8 cellular contexts compared by ENCODE assay signal in the genomic region with DNA sequence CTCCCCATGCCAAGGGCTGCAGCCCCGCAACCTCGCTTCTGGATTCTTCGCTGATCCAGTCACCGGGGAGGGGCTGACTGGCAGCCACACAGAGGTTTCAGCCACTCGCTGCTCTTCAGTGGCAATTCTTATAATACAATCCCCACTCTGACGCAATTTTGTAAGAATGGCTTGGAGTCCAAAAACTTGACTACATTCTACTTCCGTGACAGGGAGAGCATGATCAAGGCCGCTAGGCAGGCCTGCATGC. TPM values are rescaled to one million over a fixed set of nuclear protein-coding genes. Genes with fewer than 3 reads are reported as not detected.
DNase-seq lines count a peak whose midpoint lies in the region; TF ChIP-seq lines count a peak whose summit lies in the region.

No MANE protein-coding gene starts in this region.

- H3K4me3 Mint-ChIP-seq in neural progenitor cell: peak overlapping the region; percentile 78

- H4K20me1 ChIP-seq in OCI-LY7 (ENCODE audit: insufficient read depth, low read length): no peaks in the 10 kb centered on the region
- no peaks in the 10 kb centered on the region for H4K20me1 ChIP-seq in neural progenitor cell (ENCODE audit: low read depth)

- H3K36me3 ChIP-seq in BE2C: peaks cover 8% of the 10 kb centered on the region; the same call in 1 of the 2 replicates
- peaks cover 6% of the 10 kb centered on the region; the same call in 1 of the 2 replicates for H3K36me3 ChIP-seq in OCI-LY7 (ENCODE audit: insufficient read depth, low read length)
- H3K36me3 ChIP-seq in neural progenitor cell: no peaks in the 10 kb centered on the region

- CTCF ChIA-PET in OCI-LY7 (lab: Charles Lee; ENCODE audit: unreplicated experiment): no interaction called here

- H3K9ac ChIP-seq in neural progenitor cell: no peak overlapping the region

- no peaks in the 10 kb centered on the region for H3K27me3 Mint-ChIP-seq in neural progenitor cell (ENCODE audit: insufficient read depth, low read depth)

- peak overlapping the region; percentile 96 for H3K4me3 ChIP-seq in BE2C (ENCODE audit: low read depth, low read length)
- no peak overlapping the region for H3K4me3 ChIP-seq in OCI-LY7 (ENCODE audit: low read depth, low read length, poor library complexity, severe bottlenecking)
- no peak overlapping the region for H3K4me3 ChIP-seq in epithelial cell of esophagus (ENCODE audit: low read length)
- H3K4me3 ChIP-seq in neural progenitor cell: peak overlapping the region; percentile 80

- H3F3A ChIP-seq in neural progenitor cell (ENCODE audit: low read depth): peaks cover 11% of the 10 kb centered on the region

- H2AFZ ChIP-seq in OCI-LY7 (ENCODE audit: low read length): peak overlapping the region; percentile 93; the same call in 1 of the 2 replicates
- H2AFZ ChIP-seq in neural progenitor cell (replicated peaks): no peak overlapping the region

- intact Hi-C loops in OCI-LY7 (cut with micrococcal nuclease; ENCODE audit: unreplicated experiment): loop anchor here (1.0 to 5.0 kb wide), 4 partner anchors 15 to 224 kb away; partner anchors contain the start of genes PPM1F and YPEL1

- H3K4me1 Mint-ChIP-seq in neural progenitor cell: peaks cover 29% of the 10 kb centered on the region

- peaks cover 4% of the 10 kb centered on the region for H3K36me3 Mint-ChIP-seq in neural progenitor cell

- H3K4me2 ChIP-seq in OCI-LY7 (ENCODE audit: low read length) (peak overlapping the region; percentile 86), neural progenitor cell (peak overlapping the region; percentile 99)

- no peak for TF ChIP-seq CTCF in BE2C (IDR thresholded peaks at IDR 0.05; ENCODE audit: low read depth, low read length)
- TF ChIP-seq CTCF in OCI-LY7 (conservative IDR thresholded peaks at IDR 0.05; ENCODE audit: low read length): no peak
- no peak for TF ChIP-seq CTCF in epithelial cell of esophagus (IDR thresholded peaks at IDR 0.05; ENCODE audit: insufficient read depth, low read depth, low read length, missing control alignments)
- no peak for TF ChIP-seq CTCF in neural progenitor cell (IDR thresholded peaks at IDR 0.05)

- H3K27me3 ChIP-seq in BE2C: no peaks in the 10 kb centered on the region
- no peaks in the 10 kb centered on the region for H3K27me3 ChIP-seq in neural progenitor cell

- no peaks in the 10 kb centered on the region for H3K9me2 ChIP-seq in OCI-LY7 (ENCODE audit: insufficient read depth, low read length)

- no TSS peak for BruUV-seq in OCI-LY7 (replicated peaks; lab: Mats Ljungman, UMichigan)

- 0 out of 2 replicates have a peak, but pooled peaks cover 3% of the 10 kb centered on the region for H3K4me1 ChIP-seq in BE2C
- H3K4me1 ChIP-seq in OCI-LY7 (ENCODE audit: insufficient read depth, low read length, poor library complexity, severe bottlenecking): peaks cover 27% of the 10 kb centered on the region
- no peaks in the 10 kb centered on the region for H3K4me1 ChIP-seq in neural progenitor cell

- H3K27ac Mint-ChIP-seq in neural progenitor cell: peak overlapping the region; percentile 83

- H3K79me2 ChIP-seq in OCI-LY7 (ENCODE audit: insufficient read depth, low read depth, low read length): no peaks in the 10 kb centered on the region
- H3K79me2 ChIP-seq in neural progenitor cell (ENCODE audit: low read depth): no peaks in the 10 kb centered on the region

- H3K9me3 Mint-ChIP-seq in neural progenitor cell: no peaks in the 10 kb centered on the region

- H3K9me3 ChIP-seq in BE2C (no peaks in the 10 kb centered on the region), OCI-LY7 (ENCODE audit: low read length) (no peaks in the 10 kb centered on the region), neural progenitor cell (ENCODE audit: low read depth) (no peaks in the 10 kb centered on the region)

- H3K27ac ChIP-seq in OCI-LY7 (ENCODE audit: low read depth, low read length, poor library complexity, severe bottlenecking): no peak overlapping the region
- H3K27ac ChIP-seq in neural progenitor cell: no peak overlapping the region

- POLR2A ChIA-PET in OCI-LY7 (lab: Charles Lee): interaction anchor here (0.8 kb wide), 1 partner anchor 202 kb away, joined by 3 read pairs; no protein-coding TSS in a partner anchor

- no peak for DNase-seq in BE2C
- DNase-seq in OCI-LY7 (ENCODE audit: low spot score): no peak
- DNase-seq in epithelial cell of esophagus (ENCODE audit: low read depth): peak; percentile 89
- no peak for DNase-seq in neural progenitor cell (ENCODE audit: low spot score)
- no peak for DNase-seq in NCI-H1092 (lab: John Stamatoyannopoulos, UW)
- no peak for DNase-seq in NCI-H748 treated with DMSO at 0.1 percent for 48 hours (lab: John Stamatoyannopoulos, UW)
- DNase-seq in globus pallidus (ENCODE audit: low spot score): no peak
- no peak for DNase-seq in middle frontal gyrus (ENCODE audit: extremely low spot score, low spot score)

RNA-seq across cellular contexts. Expression of gene PPM1F, which starts 14.9 kb away (rescaled TPM):
- 41.0 TPM for polyA plus RNA-seq in BE2C (2012; ENCODE audit: insufficient read depth, insufficient read length, low read depth)
- total RNA-seq in OCI-LY7 (2014; rRNA removed; shearing (Covaris generic)): 21.7 and 35.4 TPM in 2 replicates
- 27.2 and 29.7 TPM in 2 replicates for total RNA-seq in OCI-LY7 (2022)
- total RNA-seq in neural progenitor cell (ENCODE audit: low replicate concordance): 18.0 and 39.0 TPM in 2 replicates

RNA-seq across cellular contexts. Expression of gene TOP3B, which starts 44.8 kb away (rescaled TPM):
- 50.9 TPM for polyA plus RNA-seq in BE2C (2012; ENCODE audit: insufficient read depth, insufficient read length, low read depth)
- total RNA-seq in OCI-LY7 (2014; rRNA removed; shearing (Covaris generic)): 65.6 and 82.6 TPM in 2 replicates
- total RNA-seq in OCI-LY7 (2022): 98.7 and 101 TPM in 2 replicates
- total RNA-seq in neural progenitor cell (ENCODE audit: low replicate concordance): 53.9 and 74.0 TPM in 2 replicates

Comparison
In these comparisons a context has a peak if more than half of its experiments do, and no peak if none do; other contexts are left out.
1. H3K4me3 ChIP-seq: peak in BE2C (single experiment) and neural progenitor cell (single experiment); none in OCI-LY7 (single experiment) and epithelial cell of esophagus (single experiment).